ENCODE assay signal across 7 cellular contexts in genomic region chr10:30058570-30059132, GRCh38. TPM values are rescaled to one million over a fixed set of nuclear protein-coding genes. Genes with fewer than 3 reads are reported as not detected.
DNase-seq lines count a peak whose midpoint lies in the region; ATAC-seq and TF ChIP-seq lines count a peak whose summit lies in the region.

No MANE protein-coding gene starts in this region.

- H3K9ac ChIP-seq in iPS-20b (ENCODE audit: low read depth, low read length), result no peak overlapping the region

- no peak overlapping the region for H3K27ac Mint-ChIP-seq in activated T-helper 17 cell treated with anti-CD3 and anti-CD28 coated beads, Interleukin-2, amount 50 U/mL, for 72 hours
- no peak overlapping the region for H3K27ac Mint-ChIP-seq in stimulated activated naive B cell treated with anti-CD40 and anti-IgM and Interleukin-4, amounts not matched to agents 10 μg/mL and 1 μg/mL and 100 μg/mL, for 72 hours

- peak overlapping the region; percentile 41 for H3K4me3 Mint-ChIP-seq in activated T-helper 17 cell treated with anti-CD3 and anti-CD28 coated beads, Interleukin-2, amount 50 U/mL, for 72 hours
- peak overlapping the region; percentile 59 to 73 for H3K4me3 Mint-ChIP-seq in stimulated activated naive B cell treated with anti-CD40 and anti-IgM and Interleukin-4, amounts not matched to agents 10 μg/mL and 1 μg/mL and 100 μg/mL, for 72 hours

- no peaks in the 10 kb centered on the region for H3K36me3 ChIP-seq in iPS-20b (ENCODE audit: insufficient read depth, low read depth, low read length)

- H3K4me3 ChIP-seq in HFF-Myc (replicated peaks; ENCODE audit: low read depth, low read length), result peak overlapping the region; percentile 60
- H3K4me3 ChIP-seq in iPS-20b (ENCODE audit: low read length), result peak overlapping the region; percentile 61; the same call in 1 of the 2 replicates

- H3K4me1 Mint-ChIP-seq in activated T-helper 17 cell treated with anti-CD3 and anti-CD28 coated beads, Interleukin-2, amount 50 U/mL, for 72 hours, result peaks cover 6% of the 10 kb centered on the region
- H3K4me1 Mint-ChIP-seq in stimulated activated naive B cell treated with anti-CD40 and anti-IgM and Interleukin-4, amounts not matched to agents 10 μg/mL and 1 μg/mL and 100 μg/mL, for 72 hours, result peaks cover 6 to 8% of the 10 kb centered on the region in 2 donors

- H3K9me3 ChIP-seq in iPS-20b (ENCODE audit: insufficient read depth, low read depth, low read length), result no peaks in the 10 kb centered on the region

- no peak for ATAC-seq in activated T-helper 17 cell treated with anti-CD3 and anti-CD28 coated beads, Interleukin-2, amount 50 U/mL, for 72 hours (replicated peaks)
- peak in 1 of 2 donors; percentile 27 for ATAC-seq in stimulated activated naive B cell treated with anti-CD40 and anti-IgM and Interleukin-4, amounts not matched to agents 10 μg/mL and 1 μg/mL and 100 μg/mL, for 72 hours (replicated peaks)

- H3K27me3 ChIP-seq in iPS-20b (ENCODE audit: insufficient read depth, low read length), result peaks cover 33% of the 10 kb centered on the region

- H3K9me3 Mint-ChIP-seq in activated T-helper 17 cell treated with anti-CD3 and anti-CD28 coated beads, Interleukin-2, amount 50 U/mL, for 72 hours, result no peaks in the 10 kb centered on the region
- H3K9me3 Mint-ChIP-seq in stimulated activated naive B cell treated with anti-CD40 and anti-IgM and Interleukin-4, amounts not matched to agents 10 μg/mL and 1 μg/mL and 100 μg/mL, for 72 hours, result no peaks in the 10 kb centered on the region

- no peak for TF ChIP-seq CTCF in HFF-Myc (IDR thresholded peaks at IDR 0.05; ENCODE audit: low read depth, low read length, missing control alignments)

- peaks cover 62% of the 10 kb centered on the region for H3K27me3 Mint-ChIP-seq in activated T-helper 17 cell treated with anti-CD3 and anti-CD28 coated beads, Interleukin-2, amount 50 U/mL, for 72 hours
- peaks cover 37 to 52% of the 10 kb centered on the region in 2 donors for H3K27me3 Mint-ChIP-seq in stimulated activated naive B cell treated with anti-CD40 and anti-IgM and Interleukin-4, amounts not matched to agents 10 μg/mL and 1 μg/mL and 100 μg/mL, for 72 hours

- H3K4me1 ChIP-seq in iPS-20b (ENCODE audit: insufficient read depth, low read length), result peaks cover 21% of the 10 kb centered on the region

- no peak overlapping the region for H3K27ac ChIP-seq in iPS-20b (ENCODE audit: low read length)

- H3K36me3 Mint-ChIP-seq in activated T-helper 17 cell treated with anti-CD3 and anti-CD28 coated beads, Interleukin-2, amount 50 U/mL, for 72 hours (ENCODE audit: low read depth), result no peaks in the 10 kb centered on the region
- peaks cover 2 to 4% of the 10 kb centered on the region in 2 donors for H3K36me3 Mint-ChIP-seq in stimulated activated naive B cell treated with anti-CD40 and anti-IgM and Interleukin-4, amounts not matched to agents 10 μg/mL and 1 μg/mL and 100 μg/mL, for 72 hours

- DNase-seq in HFF-Myc (ENCODE audit: extremely low read depth, low read depth) (no peak), glomerular visceral epithelial cell (ENCODE audit: extremely low spot score) (no peak), NCI-H1092 (lab: John Stamatoyannopoulos, UW) (no peak), occipital lobe (lab: John Stamatoyannopoulos, UW) (no peak)
- DNase-seq in stimulated activated naive B cell treated with anti-CD40 and anti-IgM and Interleukin-4, amounts not matched to agents 10 μg/mL and 1 μg/mL and 100 μg/mL, for 72 hours, result no peak

RNA-seq across cellular contexts. Expression of gene JCAD, which starts 0.7 kb away (rescaled TPM):
- under 1 TPM in 1 of 2 donors, not detected in 1; 0.58 TPM for total RNA-seq in activated T-helper 17 cell treated with anti-CD3 and anti-CD28 coated beads, Interleukin-2, amount 50 U/mL, for 72 hours
- 8.4 TPM for total RNA-seq in occipital lobe
